ENCODE assay signal across 9 cellular contexts in genomic region chr22:38394929-38395629, GRCh38. TPM values are rescaled to one million over a fixed set of nuclear protein-coding genes. Genes with fewer than 3 reads are reported as not detected.
A peak's percentile ranks its signal among the peaks of the same experiment; 100 is the strongest.
DNase-seq lines count a peak whose midpoint lies in the region; ATAC-seq, FAIRE-seq and TF ChIP-seq lines count a peak whose summit lies in the region.
"Not testable (repeated sequence)": the region's sequence is repeated elsewhere in the genome, so short reads cannot be mapped to it uniquely, and the experiment has no call there.
"Had no signal": no experiment of that assay in that cellular context is flagged by ENCODE, and none has a peak within 500 bp of the region (broad histone marks: within the 10 kb centered on the region; RNA-seq: fewer than 3 reads in every experiment).

No MANE protein-coding gene starts in this region.

- not testable (repeated sequence) for H4K20me1 ChIP-seq in MM.1S (ENCODE audit: insufficient read depth, low read length)
- peaks cover 66% of the 10 kb centered on the region for H4K20me1 ChIP-seq in smooth muscle cell (ENCODE audit: low read depth)

- H3F3A ChIP-seq in MM.1S (ENCODE audit: insufficient read depth, low read length), result peaks cover 43% of the 10 kb centered on the region
- H3F3A ChIP-seq in smooth muscle cell (ENCODE audit: low read depth), result not testable (repeated sequence)

- ATAC-seq in memory B cell (ENCODE audit: low read depth), result peak; percentile 5

- not testable (repeated sequence) for H3K27me3 ChIP-seq in MM.1S (replicated peaks; ENCODE audit: insufficient read depth, low read length); smooth muscle cell (ENCODE audit: low read depth)

- H3K27ac ChIP-seq in MM.1S (ENCODE audit: low read length) (peak overlapping the region; percentile 99), smooth muscle cell (ENCODE audit: low read depth) (peak overlapping the region; percentile 4)

- not testable (repeated sequence) for H3K9me3 Mint-ChIP-seq in activated T-helper 2 cell treated with anti-CD3 and anti-CD28 coated beads, Interferon-gamma antibody, Interleukin-2, Interleukin-4, amounts not matched to agents 10 μg/mL and 5 μg/mL and 100 μg/mL, durations not matched to agents 14 hours and 24 hours and 36 hours; memory B cell

- FAIRE-seq in GM19239 (lab: Jason Lieb, UNC), result peak; percentile 83

- peak overlapping the region; percentile 97 for H3K9ac ChIP-seq in MM.1S (ENCODE audit: low read length)
- not testable (repeated sequence) for H3K9ac ChIP-seq in smooth muscle cell (ENCODE audit: low read depth)

- not testable (repeated sequence) for H3K9me3 ChIP-seq in MM.1S (replicated peaks; ENCODE audit: insufficient read depth, low read length); smooth muscle cell (replicated peaks; ENCODE audit: low read depth)

- H3K27me3 Mint-ChIP-seq in activated T-helper 2 cell treated with anti-CD3 and anti-CD28 coated beads, Interferon-gamma antibody, Interleukin-2, Interleukin-4, amounts not matched to agents 10 μg/mL and 5 μg/mL and 100 μg/mL, durations not matched to agents 14 hours and 24 hours and 36 hours (ENCODE audit: low read depth); memory B cell: not testable (repeated sequence)

- H3K4me1 ChIP-seq in MM.1S (ENCODE audit: low read length) (peaks cover 15% of the 10 kb centered on the region), smooth muscle cell (ENCODE audit: low read depth) (peaks cover 47% of the 10 kb centered on the region)

- H3K36me3 ChIP-seq in MM.1S (replicated peaks; ENCODE audit: insufficient read depth, low read length); smooth muscle cell (ENCODE audit: low read depth): not testable (repeated sequence)

- 41% methylated on average over 6 of the region's 6 CpGs for WGBS in smooth muscle cell (ENCODE audit: low lambda C conversion rate)

- DNase-seq in CD1c-positive myeloid dendritic cell (ENCODE audit: extremely low spot score) (peak; percentile 42), MM.1S (peak; percentile 36), SKM-1 treated with dmso at 0.1 percent for 144 hours (lab: John Stamatoyannopoulos, UW; ENCODE audit: unreplicated experiment) (peak; percentile 40), erythroblast (lab: John Stamatoyannopoulos, UW) (peak; percentile 77 to 79)
- not testable (repeated sequence) for DNase-seq in GM19239 (ENCODE audit: insufficient read length, low spot score); activated T-helper 2 cell treated with anti-CD3 and anti-CD28 coated beads, Interferon-gamma antibody, Interleukin-2, Interleukin-4, amounts not matched to agents 10 μg/mL and 5 μg/mL and 100 μg/mL, durations not matched to agents 14 hours and 24 hours and 36 hours (ENCODE audit: low spot score); memory B cell (ENCODE audit: low spot score in 2 of 2); smooth muscle cell (lab: John Stamatoyannopoulos, UW; ENCODE audit: unreplicated experiment)

- peak overlapping the region; percentile 89 for H3K4me3 ChIP-seq in MM.1S (ENCODE audit: low read length)
- H3K4me3 ChIP-seq in smooth muscle cell, result not testable (repeated sequence)

- intact Hi-C loops in activated T-helper 2 cell treated with anti-CD3 and anti-CD28 coated beads, Interferon-gamma antibody, Interleukin-2, Interleukin-4, amounts not matched to agents 10 μg/mL and 5 μg/mL and 100 μg/mL, durations not matched to agents 14 hours and 24 hours and 36 hours (cut with micrococcal nuclease), result loop anchor here (5.0 to 10.0 kb wide), 3 partner anchors 112 to 310 kb away; partner anchors contain the start of genes DDX17, DMC1, GTPBP1 and JOSD1

- TF ChIP-seq POLR2A in erythroblast (IDR thresholded peaks at IDR 0.05; ENCODE audit: low read length), result not testable (repeated sequence)

- peak overlapping the region; percentile 81 for H3K27ac Mint-ChIP-seq in activated T-helper 2 cell treated with anti-CD3 and anti-CD28 coated beads, Interferon-gamma antibody, Interleukin-2, Interleukin-4, amounts not matched to agents 10 μg/mL and 5 μg/mL and 100 μg/mL, durations not matched to agents 14 hours and 24 hours and 36 hours
- H3K27ac Mint-ChIP-seq in memory B cell, result peak overlapping the region; percentile 89

- peak overlapping the region; percentile 94 for H3K4me2 ChIP-seq in MM.1S (ENCODE audit: low read depth, low read length)
- H3K4me2 ChIP-seq in smooth muscle cell, result peak overlapping the region; percentile 96

- H3K4me3 Mint-ChIP-seq in activated T-helper 2 cell treated with anti-CD3 and anti-CD28 coated beads, Interferon-gamma antibody, Interleukin-2, Interleukin-4, amounts not matched to agents 10 μg/mL and 5 μg/mL and 100 μg/mL, durations not matched to agents 14 hours and 24 hours and 36 hours (ENCODE audit: low read depth), result peak overlapping the region; percentile 84
- H3K4me3 Mint-ChIP-seq in memory B cell, result peak overlapping the region; percentile 88

- H3K9me2 ChIP-seq in MM.1S (replicated peaks; ENCODE audit: insufficient read depth, low read length), result not testable (repeated sequence)

- TF ChIP-seq CTCF in MM.1S (IDR thresholded peaks at IDR 0.05; ENCODE audit: low read length); smooth muscle cell (IDR thresholded peaks at IDR 0.05; ENCODE audit: borderline replicate concordance, insufficient read depth, poor library complexity, severe bottlenecking): not testable (repeated sequence)

- not testable (repeated sequence) for H2AFZ ChIP-seq in MM.1S (ENCODE audit: low read length); smooth muscle cell (ENCODE audit: low read depth)

- H3K36me3 Mint-ChIP-seq in activated T-helper 2 cell treated with anti-CD3 and anti-CD28 coated beads, Interferon-gamma antibody, Interleukin-2, Interleukin-4, amounts not matched to agents 10 μg/mL and 5 μg/mL and 100 μg/mL, durations not matched to agents 14 hours and 24 hours and 36 hours (ENCODE audit: low read depth); memory B cell: not testable (repeated sequence)

- peaks cover 60% of the 10 kb centered on the region for H3K4me1 Mint-ChIP-seq in activated T-helper 2 cell treated with anti-CD3 and anti-CD28 coated beads, Interferon-gamma antibody, Interleukin-2, Interleukin-4, amounts not matched to agents 10 μg/mL and 5 μg/mL and 100 μg/mL, durations not matched to agents 14 hours and 24 hours and 36 hours (ENCODE audit: low read depth)
- H3K4me1 Mint-ChIP-seq in memory B cell, result peaks cover 35% of the 10 kb centered on the region

- H3K79me2 ChIP-seq in MM.1S (ENCODE audit: low read length) (peaks cover 85% of the 10 kb centered on the region), smooth muscle cell (ENCODE audit: low read depth) (peaks cover 81% of the 10 kb centered on the region)

RNA-seq across cellular contexts. Expression of gene KCNJ4, which starts 59.9 kb away (rescaled TPM):
- not detected in 2 replicates for total RNA-seq in activated T-helper 2 cell treated with anti-CD3 and anti-CD28 coated beads, Interferon-gamma antibody, Interleukin-2, Interleukin-4, amounts not matched to agents 10 μg/mL and 5 μg/mL and 100 μg/mL, durations not matched to agents 14 hours and 24 hours and 36 hours
- 0.81 TPM in 1 of 2 replicates, not detected in the other for total RNA-seq in smooth muscle cell
- not detected in 2 replicates for polyA plus RNA-seq in smooth muscle cell
- polyA plus RNA-seq: AG04450 had no signal
